In genomic region chr1:156079762-156080597, GRCh38 we compare ENCODE assay signal across 1 cellular context.
TF ChIP-seq lines count a peak whose summit lies in the region.

No MANE protein-coding gene starts in this region.

TF ChIP-seq in endothelial cell of umbilical vein, 7 proteins besides CTCF, POLR2A, EP300 and RAD21:
- TF ChIP-seq MAX (IDR thresholded peaks at IDR 0.05; ENCODE audit: insufficient read depth, insufficient read length) (no peak), GATA2 (IDR thresholded peaks at IDR 0.05; ENCODE audit: insufficient read depth, insufficient read length, low read depth, low read length) (no peak), JUN (IDR thresholded peaks at IDR 0.05; ENCODE audit: borderline replicate concordance, insufficient read depth, insufficient read length, low read depth) (no peak), EZH2 (IDR thresholded peaks at IDR 0.05; ENCODE audit: borderline replicate concordance, low read depth, low read length, severe bottlenecking) (no peak), MYC (IDR thresholded peaks at IDR 0.05; ENCODE audit: low read depth, low read length) (no peak), POLR2AphosphoS5 (IDR thresholded peaks at IDR 0.05; ENCODE audit: insufficient read depth, low read depth, low read length) (no peak), FOS (IDR thresholded peaks at IDR 0.05; ENCODE audit: borderline replicate concordance, insufficient read depth, low read length) (no peak)
